12 cellular contexts compared by ENCODE assay signal in genomic region chr16:3467920-3468319, GRCh38. TPM values are rescaled to one million over a fixed set of nuclear protein-coding genes. Genes with fewer than 3 reads are reported as not detected.
A peak's percentile ranks its signal among the peaks of the same experiment; 100 is the strongest.
DNase-seq lines count a peak whose midpoint lies in the region; ATAC-seq and TF ChIP-seq lines count a peak whose summit lies in the region.
"Had no signal": no experiment of that assay in that cellular context is flagged by ENCODE, and none has a peak within 500 bp of the region (broad histone marks: within the 10 kb centered on the region; RNA-seq: fewer than 3 reads in every experiment).

No MANE protein-coding gene starts in this region.

- H3K9me1 ChIP-seq in IMR-90 (ENCODE audit: insufficient read depth, low read length): peaks cover 21% of the 10 kb centered on the region; the same call in 1 of the 2 replicates

- no peaks in the 10 kb centered on the region for H3K27me3 ChIP-seq in CD8-positive, alpha-beta memory T cell (ENCODE audit: insufficient read depth, low read length, poor library complexity, severe bottlenecking)
- H3K27me3 ChIP-seq in IMR-90 (ENCODE audit: control insufficient read depth, insufficient read depth, low read length): no peaks in the 10 kb centered on the region
- H3K27me3 ChIP-seq in ascending aorta: no peaks in the 10 kb centered on the region
- no peaks in the 10 kb centered on the region for H3K27me3 ChIP-seq in WERI-Rb-1 (ENCODE audit: insufficient read depth, low read depth, severe bottlenecking)

- no peak overlapping the region for H2BK15ac ChIP-seq in IMR-90 (ENCODE audit: low read depth, low read length)

- H3K4me1 ChIP-seq in CD8-positive, alpha-beta memory T cell (ENCODE audit: insufficient read depth, low read length): peaks cover 32% of the 10 kb centered on the region
- H3K4me1 ChIP-seq in IMR-90 (ENCODE audit: control insufficient read depth, insufficient read depth, low read length) (peaks cover 10% of the 10 kb centered on the region), ascending aorta (no peaks in the 10 kb centered on the region)

- H4K5ac ChIP-seq in IMR-90 (ENCODE audit: low read depth, low read length): no peak overlapping the region

- H2AK9ac ChIP-seq in IMR-90 (replicated peaks; ENCODE audit: low read depth, low read length, poor library complexity): no peak overlapping the region

- POLR2A ChIA-PET in CD8-positive, alpha-beta memory T cell (lab: Charles Lee): no interaction called here
- POLR2A ChIA-PET in IMR-90 (lab: Charles Lee; ENCODE audit: unreplicated experiment): no interaction called here

- H2AK5ac ChIP-seq in IMR-90 (ENCODE audit: low read depth, low read length): no peak overlapping the region

- no CpG with 5 or more reads among the region's 4 CpGs for WGBS in IMR-90 (ENCODE audit: extremely low coverage in 2 of 2, insufficient read length in 1 of 2), 2 experiments

- H3K14ac ChIP-seq in IMR-90 (replicated peaks; ENCODE audit: low read depth, low read length): no peak overlapping the region

- no peak for TF ChIP-seq RAD21 in IMR-90 (IDR thresholded peaks at IDR 0.05; ENCODE audit: low read length)

- no peaks in the 10 kb centered on the region for H3K27me3 Mint-ChIP-seq in CD8-positive, alpha-beta memory T cell
- no peaks in the 10 kb centered on the region for H3K27me3 Mint-ChIP-seq in brain
- H3K27me3 Mint-ChIP-seq: activated CD8-positive, alpha-beta memory T cell treated with anti-CD3 and anti-CD28 coated beads, Interleukin-2, amount 10 ng/mL, durations not matched to agents 7 days and 5 days had no signal

- H3K9ac ChIP-seq in IMR-90 (ENCODE audit: low read depth, low read length): no peak overlapping the region

- ATAC-seq in IMR-90 (ENCODE audit: low read depth): peak; percentile 56
- peak; percentile 36 for ATAC-seq in left colon
- ATAC-seq: activated CD8-positive, alpha-beta memory T cell treated with anti-CD3 and anti-CD28 coated beads, Interleukin-2, amount 10 ng/mL, durations not matched to agents 7 days and 5 days had no signal

- TF ChIP-seq CTCF in IMR-90 (conservative IDR thresholded peaks at IDR 0.05; ENCODE audit: low read depth, low read length): no peak
- TF ChIP-seq CTCF in brain (conservative IDR thresholded peaks at IDR 0.05): no peak
- TF ChIP-seq CTCF in ascending aorta (IDR thresholded peaks at IDR 0.05): no peak
- TF ChIP-seq CTCF in WERI-Rb-1 (IDR thresholded peaks at IDR 0.05; ENCODE audit: low read depth, low read length): no peak

- intact Hi-C loops in IMR-90 (cut with micrococcal nuclease): no loop called here
- intact Hi-C loops in left colon (cut with DNase I, micrococcal nuclease): no loop called here
- intact Hi-C loops in ascending aorta (cut with DNase I): no loop called here

- H2BK5ac ChIP-seq in IMR-90 (ENCODE audit: low read depth, low read length, poor library complexity, severe bottlenecking): no peak overlapping the region

- no peaks in the 10 kb centered on the region for H3K9me3 Mint-ChIP-seq in CD8-positive, alpha-beta memory T cell
- H3K9me3 Mint-ChIP-seq in brain: no peaks in the 10 kb centered on the region

- no peak for TF ChIP-seq POLR2A in IMR-90 (IDR thresholded peaks at IDR 0.05; ENCODE audit: low read depth, low read length)

- peaks cover 18 to 88% of the 10 kb centered on the region in 2 experiments for H3K79me1 ChIP-seq in IMR-90 (ENCODE audit: low read depth in 1 of 2, low read length in 2 of 2)

- H4K8ac ChIP-seq in IMR-90 (ENCODE audit: low read depth in 2 of 2, low read length in 2 of 2): no peak overlapping the region

- no peak overlapping the region for H3K4me3 ChIP-seq in CD8-positive, alpha-beta memory T cell (ENCODE audit: low read length)
- H3K4me3 ChIP-seq in IMR-90 (ENCODE audit: insufficient read depth, low read depth, low read length) (no peak overlapping the region), ascending aorta (no peak overlapping the region), WERI-Rb-1 (ENCODE audit: low read depth, low read length) (no peak overlapping the region)

- peak overlapping the region in 5 of 8 donors; percentile 23 to 73 (median 43) for H3K27ac Mint-ChIP-seq in CD8-positive, alpha-beta memory T cell
- H3K27ac Mint-ChIP-seq in brain: peak overlapping the region; percentile 21 to 78 (median 50)
- H3K27ac Mint-ChIP-seq: activated CD8-positive, alpha-beta memory T cell treated with anti-CD3 and anti-CD28 coated beads, Interleukin-2, amount 10 ng/mL, durations not matched to agents 7 days and 5 days had no signal

- no peak for DNase-seq in CD8-positive, alpha-beta memory T cell
- DNase-seq in IMR-90 (peak; percentile 69), left colon (no peak), UCSD-AML1 (lab: John Stamatoyannopoulos, UW; ENCODE audit: unreplicated experiment) (no peak), ascending aorta (ENCODE audit: low spot score in 2 of 2) (no peak), cerebellar cortex (ENCODE audit: low spot score) (no peak), WERI-Rb-1 (no peak)
- DNase-seq: activated CD8-positive, alpha-beta memory T cell treated with anti-CD3 and anti-CD28 coated beads, Interleukin-2, amount 10 ng/mL, durations not matched to agents 7 days and 5 days; MM.1S; NCI-H69 had no signal

- no peak overlapping the region for H4K91ac ChIP-seq in IMR-90 (ENCODE audit: insufficient read depth, low read depth, low read length)

- H3K18ac ChIP-seq in IMR-90 (ENCODE audit: low read depth, low read length): no peak overlapping the region

- peaks cover 54 to 88% (median 73%) of the 10 kb centered on the region in 3 donors for H3K4me1 Mint-ChIP-seq in CD8-positive, alpha-beta memory T cell
- peaks cover 24% of the 10 kb centered on the region for H3K4me1 Mint-ChIP-seq in brain

- in situ Hi-C loops in IMR-90 (cut with MboI; ENCODE audit: low sequenced_read_pairs): no loop called here

- H2BK20ac ChIP-seq in IMR-90 (ENCODE audit: low read depth, low read length): no peak overlapping the region

- peaks cover 9% of the 10 kb centered on the region for H3K36me3 ChIP-seq in CD8-positive, alpha-beta memory T cell (ENCODE audit: insufficient read depth, low read length)
- peaks cover 13% of the 10 kb centered on the region for H3K36me3 ChIP-seq in IMR-90 (ENCODE audit: control insufficient read depth, insufficient read depth, low read length)
- peaks cover 8 to 14% of the 10 kb centered on the region in 2 donors for H3K36me3 ChIP-seq in ascending aorta
- peaks cover 6% of the 10 kb centered on the region for H3K36me3 ChIP-seq in WERI-Rb-1

- dilution Hi-C loops in IMR-90 (cut with HindIII; ENCODE audit: low sequenced_read_pairs, unreplicated experiment): no loop called here

- CTCF ChIA-PET in CD8-positive, alpha-beta memory T cell (lab: Charles Lee): no interaction called here
- CTCF ChIA-PET in IMR-90 (lab: Yijun Ruan, JAX): no interaction called here

- no TSS peak for BruUV-seq in IMR-90 (replicated peaks; lab: Mats Ljungman, UMichigan)

- H3K4me3 Mint-ChIP-seq in CD8-positive, alpha-beta memory T cell: peak overlapping the region in 2 of 7 donors; percentile 35 to 69
- peak overlapping the region in 2 of 5 experiments; percentile 24 to 37 for H3K4me3 Mint-ChIP-seq in brain
- H3K4me3 Mint-ChIP-seq: activated CD8-positive, alpha-beta memory T cell treated with anti-CD3 and anti-CD28 coated beads, Interleukin-2, amount 10 ng/mL, durations not matched to agents 7 days and 5 days had no signal

- no peak overlapping the region for H2AFZ ChIP-seq in IMR-90 (replicated peaks; ENCODE audit: low read length, poor library complexity)

- H3K56ac ChIP-seq in IMR-90 (ENCODE audit: extremely low read depth, insufficient read depth, low read length): no peak overlapping the region

- H4K20me1 ChIP-seq in IMR-90 (ENCODE audit: insufficient read depth, low read length): peaks cover 96% of the 10 kb centered on the region

- H2BK120ac ChIP-seq in IMR-90 (ENCODE audit: low read depth, low read length): no peak overlapping the region

- no peak overlapping the region for H3K23ac ChIP-seq in IMR-90 (ENCODE audit: low read depth, low read length)

- H3K36me3 Mint-ChIP-seq in CD8-positive, alpha-beta memory T cell: peaks cover 4 to 52% (median 8%) of the 10 kb centered on the region in 3 donors
- peaks cover 24% of the 10 kb centered on the region for H3K36me3 Mint-ChIP-seq in brain

- no peak overlapping the region for H3K27ac ChIP-seq in CD8-positive, alpha-beta memory T cell (ENCODE audit: low read depth, low read length)
- H3K27ac ChIP-seq in IMR-90 (ENCODE audit: insufficient read depth, low read length) (no peak overlapping the region), ascending aorta (no peak overlapping the region), WERI-Rb-1 (no peak overlapping the region)

- no peaks in the 10 kb centered on the region for H3K9me3 ChIP-seq in CD8-positive, alpha-beta memory T cell (ENCODE audit: low read length)
- H3K9me3 ChIP-seq in IMR-90 (ENCODE audit: control insufficient read depth, insufficient read depth, low read length) (no peaks in the 10 kb centered on the region), ascending aorta (no peaks in the 10 kb centered on the region), WERI-Rb-1 (ENCODE audit: severe bottlenecking) (no peaks in the 10 kb centered on the region)

- 0 out of 2 replicates have a peak overlapping the region, but pooled peaks have one; percentile 15 for H3K4me2 ChIP-seq in IMR-90 (ENCODE audit: low read depth, low read length)

- H3K4ac ChIP-seq in IMR-90 (ENCODE audit: low read depth, low read length): no peak overlapping the region

RNA-seq across cellular contexts. Expression of gene NAA60, which starts 24.4 kb away (rescaled TPM):
- 10 to 100 TPM; 33.1 to 33.9 TPM for total RNA-seq in CD8-positive, alpha-beta memory T cell
- polyA plus RNA-seq in CD8-positive, alpha-beta memory T cell: 65.5 TPM
- 5.6 and 7.5 TPM in 2 replicates for total RNA-seq in IMR-90 (2012; rRNA removed)
- 15.2 and 18.0 TPM in 2 replicates for polyA plus RNA-seq in IMR-90 (2012; rRNA removed)
- polyA plus RNA-seq in IMR-90 (2012; cell fraction: cytosol; rRNA removed): 9.1 and 16.7 TPM in 2 replicates
- 25.4 and 50.3 TPM in 2 replicates for polyA plus RNA-seq in IMR-90 (2012; cell fraction: nucleus; rRNA removed; ENCODE audit: low replicate concordance)
- 64.4 TPM for polyA plus RNA-seq in brain (ENCODE audit: insufficient read depth, low read depth, low replicate concordance)
- total RNA-seq in left colon: 10 to 100 TPM; 76.5 to 85.3 TPM
- total RNA-seq in ascending aorta: 74.6 TPM

RNA-seq across cellular contexts. Expression of gene ZNF597, which starts 24.6 kb away (rescaled TPM):
- total RNA-seq in CD8-positive, alpha-beta memory T cell: 1 to 10 TPM; 2.4 TPM
- 1.3 TPM for polyA plus RNA-seq in CD8-positive, alpha-beta memory T cell
- total RNA-seq in IMR-90 (2012; rRNA removed) (3.0 and 3.1 TPM in 2 replicates), left colon (1 to 10 TPM; 1.5 to 1.6 TPM), ascending aorta (0.21 TPM)
- polyA plus RNA-seq in IMR-90 (2012; rRNA removed) (0.79 and 0.91 TPM in 2 replicates), brain (ENCODE audit: insufficient read depth, low read depth, low replicate concordance) (0.78 TPM)
- polyA plus RNA-seq in IMR-90 (2012; cell fraction: cytosol; rRNA removed): 0.24 and 0.31 TPM in 2 replicates
- polyA plus RNA-seq in IMR-90 (2012; cell fraction: nucleus; rRNA removed; ENCODE audit: low replicate concordance): 0.24 and 1.9 TPM in 2 replicates

RNA-seq across cellular contexts. Expression of gene C16orf90, which starts 27.4 kb away (rescaled TPM):
- not detected for total RNA-seq in CD8-positive, alpha-beta memory T cell
- not detected for polyA plus RNA-seq in CD8-positive, alpha-beta memory T cell
- not detected in 2 replicates for total RNA-seq in IMR-90 (2012; rRNA removed)
- polyA plus RNA-seq in IMR-90 (2012; rRNA removed): not detected in 2 replicates
- not detected in 2 replicates for polyA plus RNA-seq in IMR-90 (2012; cell fraction: cytosol; rRNA removed)
- not detected in 2 replicates for polyA plus RNA-seq in IMR-90 (2012; cell fraction: nucleus; rRNA removed; ENCODE audit: low replicate concordance)
- not detected for polyA plus RNA-seq in brain (ENCODE audit: insufficient read depth, low read depth, low replicate concordance)
- total RNA-seq in left colon: not detected
- not detected for total RNA-seq in ascending aorta
- total RNA-seq: activated CD8-positive, alpha-beta memory T cell treated with anti-CD3 and anti-CD28 coated beads, Interleukin-2, amount 10 ng/mL, durations not matched to agents 7 days and 5 days; glomerular endothelial cell had no signal

RNA-seq across cellular contexts. Expression of gene CLUAP1, which starts 32.9 kb away (rescaled TPM):
- 10 to 100 TPM; 15.1 to 17.8 TPM for total RNA-seq in CD8-positive, alpha-beta memory T cell
- 23.3 TPM for polyA plus RNA-seq in CD8-positive, alpha-beta memory T cell
- total RNA-seq in IMR-90 (2012; rRNA removed) (6.8 and 13.3 TPM in 2 replicates), left colon (10 to 100 TPM in 1 of 2 donors, 1 to 10 TPM in 1; 9.2 to 11.5 TPM), ascending aorta (72.4 TPM)
- polyA plus RNA-seq in IMR-90 (2012; rRNA removed) (10.7 and 14.4 TPM in 2 replicates), brain (ENCODE audit: insufficient read depth, low read depth, low replicate concordance) (29.2 TPM)
- 1.8 and 2.5 TPM in 2 replicates for polyA plus RNA-seq in IMR-90 (2012; cell fraction: cytosol; rRNA removed)
- polyA plus RNA-seq in IMR-90 (2012; cell fraction: nucleus; rRNA removed; ENCODE audit: low replicate concordance): 1.8 and 8.2 TPM in 2 replicates
